Comparison of ENCODE assay signal across 17 cellular contexts in the genomic region with DNA sequence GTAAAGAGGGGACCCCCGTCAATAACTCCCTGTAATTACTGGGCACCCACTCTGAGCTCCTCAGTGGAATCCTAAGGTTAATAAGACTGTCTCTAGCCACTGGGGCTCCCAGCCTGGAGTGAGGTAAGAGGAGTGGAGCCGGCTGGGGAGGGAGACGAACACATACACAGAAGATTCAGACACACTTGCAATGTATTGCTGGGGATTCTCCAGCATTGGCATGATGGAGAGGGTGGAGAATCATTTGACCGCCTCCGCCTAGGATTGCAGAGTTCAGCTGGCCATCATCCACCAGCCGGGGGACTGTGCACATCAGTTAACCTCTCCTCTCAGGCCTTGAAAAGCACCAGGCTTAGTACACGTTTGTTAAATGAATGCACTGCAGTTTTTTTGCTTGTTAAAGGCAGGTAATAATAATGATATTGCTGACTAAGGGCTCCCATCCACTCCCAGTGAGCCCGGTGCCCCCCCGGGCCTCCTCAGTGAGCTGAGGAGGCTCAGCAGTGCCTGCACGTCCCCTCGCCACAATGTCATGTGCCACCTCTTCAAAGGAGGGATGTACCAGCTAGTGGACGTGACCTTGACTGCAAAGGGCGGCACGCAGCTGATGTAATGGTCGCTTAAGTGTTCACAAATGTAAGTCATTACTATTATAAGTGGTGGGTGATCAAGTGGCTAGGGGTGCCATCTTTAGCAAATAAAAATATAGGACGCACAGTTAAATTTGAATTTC. TPM values are rescaled to one million over a fixed set of nuclear protein-coding genes. Genes with fewer than 3 reads are reported as not detected.
DNase-seq lines count a peak whose midpoint lies in the region; ATAC-seq and TF ChIP-seq lines count a peak whose summit lies in the region.
"Had no signal": no experiment of that assay in that cellular context is flagged by ENCODE, and none has a peak within 500 bp of the region (broad histone marks: within the 10 kb centered on the region; RNA-seq: fewer than 3 reads in every experiment).

No MANE protein-coding gene starts in this region.

- no peak overlapping the region for H2AK5ac ChIP-seq in H9 (ENCODE audit: insufficient read length, low read length)

- no peak overlapping the region for H3K23ac ChIP-seq in H9 (ENCODE audit: insufficient read length, low read depth, low read length)

- no peaks in the 10 kb centered on the region for H4K20me1 ChIP-seq in H9 (ENCODE audit: control insufficient read depth, insufficient read depth, insufficient read length)

- intact Hi-C loops in dendritic cell treated with granulocyte-macrophage colony-stimulating factor and Interleukin-4, amounts not matched to agents 40 ng/mL and 50 ng/mL, for 4 days (cut with micrococcal nuclease), result no loop called here
- intact Hi-C loops in psoas muscle (cut with DNase I), result no loop called here

- WGBS in H9 (ENCODE audit: extremely low coverage, insufficient read length, low lambda C conversion rate), result no CpG with 5 or more reads among the region's 16 CpGs
- WGBS in psoas muscle, 3 donors, result 86 to 87% (median 87%) methylated on average over 16 of the region's 16 CpGs

- H3K36me3 ChIP-seq in right atrium auricular region (no peaks in the 10 kb centered on the region), psoas muscle (ENCODE audit: insufficient read depth in 1 of 2, low read depth in 1 of 2) (no peaks in the 10 kb centered on the region)

- H3K4me3 ChIP-seq in right atrium auricular region (no peak overlapping the region), psoas muscle (no peak overlapping the region)
- H3K4me3 ChIP-seq: PC-9 had no signal

- H3K9me3 ChIP-seq in H9 (ENCODE audit: control insufficient read depth, low read depth, low read length) (no peaks in the 10 kb centered on the region), right atrium auricular region (no peaks in the 10 kb centered on the region), psoas muscle (no peaks in the 10 kb centered on the region)

- no peak overlapping the region for H3K18ac ChIP-seq in H9 (ENCODE audit: insufficient read length, low read depth, low read length)

- H3K9ac ChIP-seq in H9 (ENCODE audit: extremely low read depth, insufficient read length, low read length), result no peak overlapping the region

- H3K36me3 Mint-ChIP-seq in H9 (ENCODE audit: insufficient read depth in 1 of 3, low read depth in 3 of 3), result no peaks in the 10 kb centered on the region
- H3K36me3 Mint-ChIP-seq in dendritic cell treated with granulocyte-macrophage colony-stimulating factor and Interleukin-4, amounts not matched to agents 40 ng/mL and 50 ng/mL, for 4 days (ENCODE audit: low read depth), result no peaks in the 10 kb centered on the region
- no peaks in the 10 kb centered on the region for H3K36me3 Mint-ChIP-seq in mesothelial cell of epicardium
- H3K36me3 Mint-ChIP-seq: CD8-positive, alpha-beta T cell had no signal

- H3K79me2 ChIP-seq in H9 (ENCODE audit: insufficient read depth, low read length), result no peaks in the 10 kb centered on the region

- H3K4me2 ChIP-seq in H9 (ENCODE audit: insufficient read depth, insufficient read length, low read length), result no peak overlapping the region
- H3K4me2 ChIP-seq: PC-9 had no signal

- H3K4me1 Mint-ChIP-seq in H9 (0 out of 4 replicates have a peak, but pooled peaks cover 0 to 3% of the 10 kb centered on the region in 2 experiments), mesothelial cell of epicardium (peaks cover 6% of the 10 kb centered on the region)
- H3K4me1 Mint-ChIP-seq in dendritic cell treated with granulocyte-macrophage colony-stimulating factor and Interleukin-4, amounts not matched to agents 40 ng/mL and 50 ng/mL, for 4 days (ENCODE audit: low read depth), result peaks cover 39% of the 10 kb centered on the region

- H4K91ac ChIP-seq in H9 (ENCODE audit: insufficient read length, low read depth, low read length), result no peak overlapping the region

- H3T11ph ChIP-seq in H9 (ENCODE audit: low read length), result no peak overlapping the region

- H2BK120ac ChIP-seq in H9 (ENCODE audit: low read depth, low read length, poor library complexity, severe bottlenecking), result no peak overlapping the region

- peak; percentile 22 for DNase-seq in H9
- peak; percentile 69 for DNase-seq in right atrium auricular region (ENCODE audit: low spot score)
- DNase-seq in psoas muscle, result peak; percentile 37 to 55
- DNase-seq in dermis blood vessel endothelial cell, result no peak
- no peak for DNase-seq in mesothelial cell of epicardium (ENCODE audit: low spot score in 2 of 2, unreplicated experiment in 2 of 2)
- DNase-seq: CD8-positive, alpha-beta T cell; DMS79 treated with DMSO at 0.1 percent for 48 hours; GOT3; KG1; NCI-H1092; NCI-H446; PC-9 had no signal

- no peaks in the 10 kb centered on the region for H3K79me1 ChIP-seq in H9 (ENCODE audit: insufficient read depth, low read depth, low read length, poor library complexity, severe bottlenecking)

- H4K5ac ChIP-seq in H9 (ENCODE audit: insufficient read length, low read depth, low read length), result no peak overlapping the region

- no peak overlapping the region for H4K8ac ChIP-seq in H9 (replicated peaks; ENCODE audit: insufficient read length, low read depth, low read length)

- no peak overlapping the region for H2BK12ac ChIP-seq in H9 (ENCODE audit: insufficient read length, low read depth, low read length)

- no peak overlapping the region for H3K14ac ChIP-seq in H9 (ENCODE audit: insufficient read depth, low read length)

- ATAC-seq in psoas muscle, result no peak
- ATAC-seq in HG03354 (IDR thresholded peaks at IDR 0.05; ENCODE audit: poor library complexity, severe bottlenecking, unreplicated experiment), result no peak
- ATAC-seq: CD8-positive, alpha-beta T cell had no signal

- no peak overlapping the region for H2BK20ac ChIP-seq in H9 (ENCODE audit: low read depth, low read length, poor library complexity, severe bottlenecking)

- no peak overlapping the region for H2BK15ac ChIP-seq in H9 (ENCODE audit: low read depth, low read length)

- H2BK5ac ChIP-seq in H9 (ENCODE audit: insufficient read length, low read length), result no peak overlapping the region

- no peaks in the 10 kb centered on the region for H3K4me1 ChIP-seq in H9 (ENCODE audit: insufficient read depth, low read length)
- peaks cover 0 to 19% of the 10 kb centered on the region in 2 donors for H3K4me1 ChIP-seq in right atrium auricular region
- no peaks in the 10 kb centered on the region for H3K4me1 ChIP-seq in psoas muscle

- no peak overlapping the region for H3K4ac ChIP-seq in H9 (ENCODE audit: low read depth, low read length)

- H3K27ac ChIP-seq in H9 (ENCODE audit: insufficient read length, low read depth, low read length) (no peak overlapping the region), right atrium auricular region (peak overlapping the region in 1 of 2 donors; percentile 52), psoas muscle (no peak overlapping the region)
- H3K27ac ChIP-seq: HL-60, PC-9 had no signal

- H3K27me3 ChIP-seq in H9 (ENCODE audit: insufficient read depth, low read length), result no peaks in the 10 kb centered on the region
- H3K27me3 ChIP-seq in right atrium auricular region, result no peaks in the 10 kb centered on the region
- H3K27me3 ChIP-seq in psoas muscle (ENCODE audit: insufficient read depth in 3 of 3, low read length in 2 of 3), result no peaks in the 10 kb centered on the region

- no peak overlapping the region for H3K56ac ChIP-seq in H9 (ENCODE audit: insufficient read length, low read depth, low read length)

- TF ChIP-seq CTCF in H9 (conservative IDR thresholded peaks at IDR 0.05) (no peak), right atrium auricular region (IDR thresholded peaks at IDR 0.05) (no peak), psoas muscle (IDR thresholded peaks at IDR 0.05) (no peak), mesothelial cell of epicardium (IDR thresholded peaks at IDR 0.05; ENCODE audit: unreplicated experiment) (no peak)

- H3K23me2 ChIP-seq in H9 (ENCODE audit: insufficient read length, low read depth, low read length, poor library complexity, severe bottlenecking), result no peaks in the 10 kb centered on the region

- H3K4me3 Mint-ChIP-seq in H9 (no peak overlapping the region), mesothelial cell of epicardium (no peak overlapping the region)
- no peak overlapping the region for H3K4me3 Mint-ChIP-seq in dendritic cell treated with granulocyte-macrophage colony-stimulating factor and Interleukin-4, amounts not matched to agents 40 ng/mL and 50 ng/mL, for 4 days
- H3K4me3 Mint-ChIP-seq: CD8-positive, alpha-beta T cell had no signal

- H3K27me3 Mint-ChIP-seq in H9 (ENCODE audit: low read depth) (peaks cover 9% of the 10 kb centered on the region), mesothelial cell of epicardium (ENCODE audit: low read depth) (peaks cover 7% of the 10 kb centered on the region)
- peaks cover 33% of the 10 kb centered on the region for H3K27me3 Mint-ChIP-seq in dendritic cell treated with granulocyte-macrophage colony-stimulating factor and Interleukin-4, amounts not matched to agents 40 ng/mL and 50 ng/mL, for 4 days

- H3K9me3 Mint-ChIP-seq in H9 (no peaks in the 10 kb centered on the region), mesothelial cell of epicardium (no peaks in the 10 kb centered on the region)
- H3K9me3 Mint-ChIP-seq in dendritic cell treated with granulocyte-macrophage colony-stimulating factor and Interleukin-4, amounts not matched to agents 40 ng/mL and 50 ng/mL, for 4 days, result no peaks in the 10 kb centered on the region
- H3K9me3 Mint-ChIP-seq: CD8-positive, alpha-beta T cell had no signal

- no peak overlapping the region for H3K27ac Mint-ChIP-seq in H9
- peak overlapping the region; percentile 4 for H3K27ac Mint-ChIP-seq in dendritic cell treated with granulocyte-macrophage colony-stimulating factor and Interleukin-4, amounts not matched to agents 40 ng/mL and 50 ng/mL, for 4 days
- H3K27ac Mint-ChIP-seq in mesothelial cell of epicardium, result no peak overlapping the region
- H3K27ac Mint-ChIP-seq: CD8-positive, alpha-beta T cell had no signal

- H2AFZ ChIP-seq in H9 (ENCODE audit: low read length), result no peak overlapping the region
- H2AFZ ChIP-seq: PC-9 had no signal

RNA-seq across cellular contexts. Expression of a gene that starts 20.3 kb away (rescaled TPM):
- total RNA-seq in H9 (2021), result 0.22 and 0.42 TPM in 2 replicates
- 1 to 10 TPM; 4.6 to 9.8 TPM for total RNA-seq in right atrium auricular region
- total RNA-seq in psoas muscle, result 1 to 10 TPM in 1 of 4 donors, under 1 TPM in 2, not detected in 1; 0.22 to 1.1 (median 0.58) TPM
- under 1 TPM in 2 of 3 donors, not detected in 1; 0.57 to 0.70 TPM for polyA plus RNA-seq in psoas muscle
- total RNA-seq in dermis blood vessel endothelial cell, result not detected in 2 replicates
- 0.13 to 0.47 TPM (median 0.29 TPM) in 3 replicates for total RNA-seq in mesothelial cell of epicardium
- total RNA-seq: CD8-positive, alpha-beta T cell; MCF 10A; PC-9 had no signal

RNA-seq across cellular contexts. Expression of a gene that starts 26.5 kb away (rescaled TPM):
- total RNA-seq in H9 (2021), result not detected in 2 replicates
- under 1 TPM in 1 of 2 donors, not detected in 1; 0.83 TPM for total RNA-seq in right atrium auricular region
- not detected for total RNA-seq in psoas muscle
- polyA plus RNA-seq in psoas muscle, result not detected
- not detected in 2 replicates for total RNA-seq in dermis blood vessel endothelial cell
- total RNA-seq in mesothelial cell of epicardium, result not detected in 3 replicates
- total RNA-seq: CD8-positive, alpha-beta T cell; MCF 10A; PC-9 had no signal
- polyA plus RNA-seq: BJ had no signal

RNA-seq across cellular contexts. Expression of a gene that starts 37.6 kb away (rescaled TPM):
- total RNA-seq in H9 (2021), result 2.5 and 2.8 TPM in 2 replicates
- total RNA-seq in right atrium auricular region, result 1 to 10 TPM in 1 of 2 donors, not detected in 1; 2.1 TPM
- total RNA-seq in psoas muscle, result not detected
- polyA plus RNA-seq in psoas muscle, result under 1 TPM in 1 of 3 donors, not detected in 2; 0.05 TPM
- 0.47 and 1.4 TPM in 2 replicates for total RNA-seq in dermis blood vessel endothelial cell
- total RNA-seq in mesothelial cell of epicardium, result 0.16 TPM in 1 of 3 replicates, not detected in the others
- total RNA-seq: CD8-positive, alpha-beta T cell; MCF 10A had no signal
- polyA plus RNA-seq: BJ had no signal

RNA-seq across cellular contexts. Expression of a gene that starts 48.7 kb away (rescaled TPM):
- 0.09 and 0.11 TPM in 2 replicates for total RNA-seq in H9 (2021)
- total RNA-seq in right atrium auricular region, result under 1 TPM in 1 of 2 donors, not detected in 1; 0.08 TPM
- total RNA-seq in psoas muscle, result not detected
- polyA plus RNA-seq in psoas muscle, result under 1 TPM in 1 of 3 donors, not detected in 2; 0.04 TPM
- 0.05 TPM in 1 of 2 replicates, not detected in the other for total RNA-seq in dermis blood vessel endothelial cell
- total RNA-seq in mesothelial cell of epicardium, result 0.11 to 0.16 TPM (median 0.11 TPM) in 3 replicates
- total RNA-seq: CD8-positive, alpha-beta T cell; MCF 10A; PC-9 had no signal
- polyA plus RNA-seq: BJ had no signal

Comparison
In these comparisons a context has a peak if more than half of its experiments do, and no peak if none do; other contexts are left out.
1. DNase-seq: peak in H9 (single experiment), right atrium auricular region (single experiment) and psoas muscle (2 of 2); none in dermis blood vessel endothelial cell (single experiment) and mesothelial cell of epicardium (0 of 2).